In genomic region chr9:127772603-127773002, GRCh38 we compare ENCODE assay signal across 2 cellular contexts.
TF ChIP-seq lines count a peak whose summit lies in the region.

No MANE protein-coding gene starts in this region.

TF ChIP-seq in HepG2, 621 proteins besides CTCF, POLR2A, EP300 and RAD21:
- TF ChIP-seq ZFP91 (CRISPR knock-in tag; IDR thresholded peaks at IDR 0.05; ENCODE audit: borderline replicate concordance) (no peak), ZNF629 (CRISPR knock-in tag; conservative IDR thresholded peaks at IDR 0.05) (peak; percentile 64), ZFP36L2 (CRISPR knock-in tag; IDR thresholded peaks at IDR 0.05) (no peak), RARG (CRISPR knock-in tag; IDR thresholded peaks at IDR 0.05; ENCODE audit: low read depth) (no peak), MTA1 (CRISPR knock-in tag; IDR thresholded peaks at IDR 0.05; ENCODE audit: borderline replicate concordance) (no peak), TBX3 (IDR thresholded peaks at IDR 0.05; ENCODE audit: borderline replicate concordance) (no peak)
TF ChIP-seq in HepG2: peak in this region for 1.

TF ChIP-seq in HEK293, 187 proteins besides CTCF, POLR2A, EP300 and RAD21:
- no peak for TF ChIP-seq ZBTB10 (tag by site-specific recombination; IDR thresholded peaks at IDR 0.05)
- no peak for TF ChIP-seq PRDM4 (tag by site-specific recombination; IDR thresholded peaks at IDR 0.05)
- TF ChIP-seq ZNF121 (tag by site-specific recombination; IDR thresholded peaks at IDR 0.05) = 0 out of 2 replicates have a peak, but pooled peaks have one; percentile 14
- no peak for TF ChIP-seq ZNF658 (tag by site-specific recombination; IDR thresholded peaks at IDR 0.05)
- no peak for TF ChIP-seq ZBTB8A (tag by site-specific recombination; IDR thresholded peaks at IDR 0.05)
- no peak for TF ChIP-seq ZBTB26 (tag by site-specific recombination; optimal IDR thresholded peaks at IDR 0.05)
- no peak for TF ChIP-seq ZSCAN18 (tag by site-specific recombination; IDR thresholded peaks at IDR 0.05)
TF ChIP-seq in HEK293: peak in this region for 1.
